ENCODE assay signal across 18 cellular contexts in genomic region chr13:94169783-94170513, GRCh38.
DNase-seq lines count a peak whose midpoint lies in the region; ATAC-seq and TF ChIP-seq lines count a peak whose summit lies in the region.
"Had no signal": no experiment of that assay in that cellular context is flagged by ENCODE, and none has a peak within 500 bp of the region (broad histone marks: within the 10 kb centered on the region; RNA-seq: fewer than 3 reads in every experiment).

No MANE protein-coding gene starts in this region.

- no peaks in the 10 kb centered on the region for H3K36me3 ChIP-seq in Karpas-422 (ENCODE audit: insufficient read depth, low read length)
- H3K36me3 ChIP-seq: BLaER1, cardiac muscle cell, heart left ventricle, upper lobe of left lung had no signal

- H3K4me1 Mint-ChIP-seq in H9 = peaks cover 20 to 29% of the 10 kb centered on the region in 2 experiments
- H3K4me1 Mint-ChIP-seq: activated CD8-positive, alpha-beta memory T cell treated with anti-CD3 and anti-CD28 coated beads, Interleukin-2, amount 10 ng/mL, durations not matched to agents 7 days and 5 days had no signal

- H3K79me1 ChIP-seq in H9 (ENCODE audit: insufficient read depth, low read depth, low read length, poor library complexity, severe bottlenecking) = no peaks in the 10 kb centered on the region

- H4K20me1 ChIP-seq in H9 (ENCODE audit: control insufficient read depth, insufficient read depth, insufficient read length) (no peaks in the 10 kb centered on the region), Karpas-422 (ENCODE audit: insufficient read depth, low read depth, low read length) (no peaks in the 10 kb centered on the region)
- H4K20me1 ChIP-seq: BLaER1 had no signal

- no peak overlapping the region for H3K18ac ChIP-seq in H9 (ENCODE audit: insufficient read length, low read depth, low read length)

- H3K9ac ChIP-seq in H9 (ENCODE audit: extremely low read depth, insufficient read length, low read length) = no peak overlapping the region
- H3K9ac ChIP-seq in Karpas-422 (ENCODE audit: low read length) = no peak overlapping the region
- H3K9ac ChIP-seq: BLaER1 had no signal

- no peak overlapping the region for H3K56ac ChIP-seq in H9 (ENCODE audit: insufficient read length, low read depth, low read length)

- TF ChIP-seq CTCF in C4-2B (conservative IDR thresholded peaks at IDR 0.05) (no peak), H9 (conservative IDR thresholded peaks at IDR 0.05) (no peak)

- no peak overlapping the region for H3K14ac ChIP-seq in H9 (ENCODE audit: insufficient read depth, low read length)

- H3K4me3 ChIP-seq in Karpas-422 (ENCODE audit: low read length) = no peak overlapping the region
- H3K4me3 ChIP-seq: BLaER1, cardiac muscle cell, heart left ventricle, upper lobe of left lung had no signal

- H4K5ac ChIP-seq in H9 (ENCODE audit: insufficient read length, low read depth, low read length) = no peak overlapping the region

- peaks cover 2% of the 10 kb centered on the region; the same call in 1 of the 2 replicates for H3K27me3 Mint-ChIP-seq in H9 (ENCODE audit: low read depth)

- no peak for ATAC-seq in HG03457 (IDR thresholded peaks at IDR 0.05; ENCODE audit: unreplicated experiment)
- ATAC-seq: activated CD8-positive, alpha-beta memory T cell treated with anti-CD3 and anti-CD28 coated beads, Interleukin-2, amount 10 ng/mL, durations not matched to agents 7 days and 5 days had no signal

- WGBS in H9 (ENCODE audit: extremely low coverage, insufficient read length, low lambda C conversion rate) = no CpG with 5 or more reads among the region's 6 CpGs

- H2BK12ac ChIP-seq in H9 (ENCODE audit: insufficient read length, low read depth, low read length) = no peak overlapping the region

- H3K27me3 ChIP-seq in H9 (ENCODE audit: insufficient read depth, low read length) (no peaks in the 10 kb centered on the region; the same call in 1 of the 2 replicates), Karpas-422 (ENCODE audit: low read length) (no peaks in the 10 kb centered on the region)
- H3K27me3 ChIP-seq: BLaER1, cardiac muscle cell, heart left ventricle, upper lobe of left lung had no signal

- H3K4me2 ChIP-seq in H9 (ENCODE audit: insufficient read depth, insufficient read length, low read length) (no peak overlapping the region), Karpas-422 (ENCODE audit: low read depth, low read length, poor library complexity, severe bottlenecking) (no peak overlapping the region)
- H3K4me2 ChIP-seq: BLaER1 had no signal

- peaks cover 3% of the 10 kb centered on the region; the same call in 1 of the 2 replicates for H3K4me1 ChIP-seq in H9 (ENCODE audit: insufficient read depth, low read length)
- H3K4me1 ChIP-seq in Karpas-422 (ENCODE audit: low read length) = no peaks in the 10 kb centered on the region
- H3K4me1 ChIP-seq: BLaER1 had no signal

- H3K4ac ChIP-seq in H9 (ENCODE audit: low read depth, low read length) = no peak overlapping the region

- H2AFZ ChIP-seq in H9 (ENCODE audit: low read length) = no peak overlapping the region
- H2AFZ ChIP-seq in Karpas-422 (ENCODE audit: low read length) = no peak overlapping the region

- H3K27ac Mint-ChIP-seq in H9 = no peak overlapping the region; a peak in 1 of 7 replicates
- H3K27ac Mint-ChIP-seq: activated CD8-positive, alpha-beta memory T cell treated with anti-CD3 and anti-CD28 coated beads, Interleukin-2, amount 10 ng/mL, durations not matched to agents 7 days and 5 days; nephron progenitor cell had no signal

- no peaks in the 10 kb centered on the region for H3K9me2 ChIP-seq in Karpas-422 (replicated peaks; ENCODE audit: insufficient read depth, low read length)

- H2BK5ac ChIP-seq in H9 (ENCODE audit: insufficient read length, low read length) = no peak overlapping the region

- H3K9me3 Mint-ChIP-seq in H9 = no peaks in the 10 kb centered on the region
- H3K9me3 Mint-ChIP-seq: nephron progenitor cell had no signal

- H3T11ph ChIP-seq in H9 (ENCODE audit: low read length) = no peak overlapping the region

- H3K23ac ChIP-seq in H9 (ENCODE audit: insufficient read length, low read depth, low read length) = no peak overlapping the region

- H3K23me2 ChIP-seq in H9 (ENCODE audit: insufficient read length, low read depth, low read length, poor library complexity, severe bottlenecking) = no peaks in the 10 kb centered on the region

- H3K27ac ChIP-seq in C4-2B = peak overlapping the region; percentile 25
- H3K27ac ChIP-seq in H9 (ENCODE audit: insufficient read length, low read depth, low read length) = no peak overlapping the region
- H3K27ac ChIP-seq in Karpas-422 (ENCODE audit: low read length) = no peak overlapping the region
- H3K27ac ChIP-seq: BLaER1, cardiac muscle cell, upper lobe of left lung had no signal

- H2BK120ac ChIP-seq in H9 (ENCODE audit: low read depth, low read length, poor library complexity, severe bottlenecking) = no peak overlapping the region

- no peaks in the 10 kb centered on the region for H3K36me3 Mint-ChIP-seq in H9 (ENCODE audit: insufficient read depth in 1 of 3, low read depth in 3 of 3)
- H3K36me3 Mint-ChIP-seq: activated CD8-positive, alpha-beta memory T cell treated with anti-CD3 and anti-CD28 coated beads, Interleukin-2, amount 10 ng/mL, durations not matched to agents 7 days and 5 days had no signal

- no peak overlapping the region for H3K4me3 Mint-ChIP-seq in H9
- H3K4me3 Mint-ChIP-seq: activated CD8-positive, alpha-beta memory T cell treated with anti-CD3 and anti-CD28 coated beads, Interleukin-2, amount 10 ng/mL, durations not matched to agents 7 days and 5 days; nephron progenitor cell had no signal

- no peaks in the 10 kb centered on the region for H3K9me3 ChIP-seq in H9 (ENCODE audit: control insufficient read depth, low read depth, low read length)
- no peaks in the 10 kb centered on the region for H3K9me3 ChIP-seq in Karpas-422 (ENCODE audit: low read length)
- H3K9me3 ChIP-seq: BLaER1, heart left ventricle, upper lobe of left lung had no signal

- no peak overlapping the region for H4K91ac ChIP-seq in H9 (ENCODE audit: insufficient read length, low read depth, low read length)

- H2BK20ac ChIP-seq in H9 (ENCODE audit: low read depth, low read length, poor library complexity, severe bottlenecking) = no peak overlapping the region

- no peak overlapping the region for H4K8ac ChIP-seq in H9 (replicated peaks; ENCODE audit: insufficient read length, low read depth, low read length)

- DNase-seq in anterior cingulate cortex (lab: John Stamatoyannopoulos, UW) (peak in 37 of 58 donors; percentile 2 to 75 (median 31)), hypothalamus (lab: John Stamatoyannopoulos, UW) (peak in 31 of 51 donors; percentile 1 to 59 (median 27)), putamen (ENCODE audit: low spot score) (peak; percentile 51), H9 (no peak), Karpas-422 (no peak), NCI-H1048 (lab: John Stamatoyannopoulos, UW) (no peak)
- DNase-seq: activated CD8-positive, alpha-beta memory T cell treated with anti-CD3 and anti-CD28 coated beads, Interleukin-2, amount 10 ng/mL, durations not matched to agents 7 days and 5 days; activated naive CD4-positive, alpha-beta T cell treated with Interleukin-2 at 50 U/mL for 16 hours; DND-41; NCI-H2107; nephron progenitor cell; SHP77 treated with DMSO at 0.1 percent for 48 hours; upper lobe of left lung had no signal

- H3K79me2 ChIP-seq in H9 (ENCODE audit: insufficient read depth, low read length) (no peaks in the 10 kb centered on the region), Karpas-422 (ENCODE audit: low read length) (no peaks in the 10 kb centered on the region)

- H2BK15ac ChIP-seq in H9 (ENCODE audit: low read depth, low read length) = no peak overlapping the region

- H2AK5ac ChIP-seq in H9 (ENCODE audit: insufficient read length, low read length) = no peak overlapping the region

Comparison
In these comparisons a context has a peak if more than half of its experiments do, and no peak if none do; other contexts are left out.
1. DNase-seq: peak in anterior cingulate cortex (37 of 58), hypothalamus (31 of 51) and putamen (single experiment); none in H9 (single experiment), Karpas-422 (single experiment) and NCI-H1048 (single experiment).